19 cellular contexts compared by ENCODE assay signal in genomic region chr20:40073535-40074111, GRCh38.
A peak's percentile ranks its signal among the peaks of the same experiment; 100 is the strongest.
DNase-seq lines count a peak whose midpoint lies in the region; ATAC-seq and TF ChIP-seq lines count a peak whose summit lies in the region.
"Had no signal": no experiment of that assay in that cellular context is flagged by ENCODE, and none has a peak within 500 bp of the region (broad histone marks: within the 10 kb centered on the region; RNA-seq: fewer than 3 reads in every experiment).

No MANE protein-coding gene starts in this region.

- peaks cover 20% of the 10 kb centered on the region; the same call in 2 of the 3 replicates for H3K9me3 Mint-ChIP-seq in GM23338
- H3K9me3 Mint-ChIP-seq in neural progenitor cell, result peaks cover 3% of the 10 kb centered on the region
- H3K9me3 Mint-ChIP-seq: type B pancreatic cell had no signal

- intact Hi-C loops in PC-9 (cut with micrococcal nuclease; ENCODE audit: unreplicated experiment), result no loop called here

- H4K20me1 ChIP-seq in GM23338 (replicated peaks; ENCODE audit: insufficient read depth), result no peaks in the 10 kb centered on the region
- H4K20me1 ChIP-seq in neural progenitor cell (ENCODE audit: low read depth), result no peaks in the 10 kb centered on the region
- no peaks in the 10 kb centered on the region for H4K20me1 ChIP-seq in PC-9 (ENCODE audit: insufficient read depth)

- H3K36me3 Mint-ChIP-seq in GM23338 (ENCODE audit: low read depth) (peaks cover 25% of the 10 kb centered on the region), neural progenitor cell (no peaks in the 10 kb centered on the region)
- H3K36me3 Mint-ChIP-seq: activated CD8-positive, alpha-beta memory T cell treated with anti-CD3 and anti-CD28 coated beads, Interleukin-2, amount 10 ng/mL, durations not matched to agents 7 days and 5 days; type B pancreatic cell had no signal

- H3K79me2 ChIP-seq in GM23338 (replicated peaks; ENCODE audit: insufficient read depth) (no peaks in the 10 kb centered on the region), neural progenitor cell (ENCODE audit: low read depth) (no peaks in the 10 kb centered on the region), PC-9 (ENCODE audit: low read depth) (no peaks in the 10 kb centered on the region)

- peaks cover 8% of the 10 kb centered on the region; the same call in 1 of the 2 replicates for H3K9me2 ChIP-seq in GM23338 (ENCODE audit: insufficient read depth)
- H3K9me2 ChIP-seq in PC-9 (ENCODE audit: insufficient read depth), result no peaks in the 10 kb centered on the region

- DNase-seq in GM23338 (ENCODE audit: low spot score) (peak; percentile 73), NCI-H82 (lab: John Stamatoyannopoulos, UW) (peak; percentile 58), fibroblast of gingiva (ENCODE audit: low read depth) (peak; percentile 27), neural progenitor cell (ENCODE audit: low spot score) (peak; percentile 2), NCI-H524 treated with DMSO at 0.1 percent for 48 hours (lab: John Stamatoyannopoulos, UW) (no peak), PC-9 (no peak)
- no peak for DNase-seq in stimulated activated naive CD8-positive, alpha-beta T cell treated with anti-CD3 and anti-CD28 coated beads, Interleukin-15, Interleukin-2, amounts not matched to agents 100 U/mL and 50 U/mL, for 24 hours
- DNase-seq: activated CD4-positive, alpha-beta T cell treated with anti-CD3 and anti-CD28 coated beads for 48 hours; activated CD8-positive, alpha-beta memory T cell treated with anti-CD3 and anti-CD28 coated beads, Interleukin-2, amount 10 ng/mL, durations not matched to agents 7 days and 5 days; DND-41; NCI-H1417 treated with DMSO at 0.1 percent for 48 hours; NK-92 treated with Interleukin-12 subunit alpha and Interleukin-12 subunit beta, amount 100 ng/mL, for 24 hours; nucleus accumbens; retina; RPMI8226; stimulated activated naive CD4-positive, alpha-beta T cell had no signal

- H2AFZ ChIP-seq in GM23338, result no peak overlapping the region
- H2AFZ ChIP-seq in neural progenitor cell (replicated peaks), result peak overlapping the region; percentile 45
- no peak overlapping the region for H2AFZ ChIP-seq in PC-9

- H3K4me3 Mint-ChIP-seq in GM23338, result peak overlapping the region; percentile 35; the same call in 2 of the 3 replicates
- H3K4me3 Mint-ChIP-seq in neural progenitor cell, result no peak overlapping the region
- H3K4me3 Mint-ChIP-seq: activated CD8-positive, alpha-beta memory T cell treated with anti-CD3 and anti-CD28 coated beads, Interleukin-2, amount 10 ng/mL, durations not matched to agents 7 days and 5 days; dendritic cell treated with granulocyte-macrophage colony-stimulating factor and Interleukin-4, amounts not matched to agents 40 ng/mL and 50 ng/mL, for 4 days; type B pancreatic cell had no signal

- POLR2A ChIA-PET in PC-9 (lab: Charles Lee; ENCODE audit: unreplicated experiment), result no interaction called here

- H3K27me3 Mint-ChIP-seq in GM23338 (ENCODE audit: insufficient read depth, low read depth, poor library complexity), result peaks cover 1% of the 10 kb centered on the region
- peaks cover 3% of the 10 kb centered on the region for H3K27me3 Mint-ChIP-seq in neural progenitor cell (ENCODE audit: insufficient read depth, low read depth)
- H3K27me3 Mint-ChIP-seq: activated CD8-positive, alpha-beta memory T cell treated with anti-CD3 and anti-CD28 coated beads, Interleukin-2, amount 10 ng/mL, durations not matched to agents 7 days and 5 days; dendritic cell treated with granulocyte-macrophage colony-stimulating factor and Interleukin-4, amounts not matched to agents 40 ng/mL and 50 ng/mL, for 4 days had no signal

- H3F3A ChIP-seq in GM23338 (replicated peaks; ENCODE audit: low read depth), result no peaks in the 10 kb centered on the region
- no peaks in the 10 kb centered on the region for H3F3A ChIP-seq in neural progenitor cell (ENCODE audit: low read depth)
- H3F3A ChIP-seq in PC-9 (ENCODE audit: insufficient read depth, low read depth), result no peaks in the 10 kb centered on the region

- H3K4me1 Mint-ChIP-seq in GM23338 (peaks cover 40% of the 10 kb centered on the region), neural progenitor cell (no peaks in the 10 kb centered on the region)
- H3K4me1 Mint-ChIP-seq: activated CD8-positive, alpha-beta memory T cell treated with anti-CD3 and anti-CD28 coated beads, Interleukin-2, amount 10 ng/mL, durations not matched to agents 7 days and 5 days had no signal

- H3K27me3 ChIP-seq in GM23338 (ENCODE audit: insufficient read depth) (no peaks in the 10 kb centered on the region), neural progenitor cell (no peaks in the 10 kb centered on the region), PC-9 (ENCODE audit: insufficient read depth, low read depth) (no peaks in the 10 kb centered on the region)

- H3K4me2 ChIP-seq in GM23338 (peak overlapping the region; percentile 5), neural progenitor cell (no peak overlapping the region), PC-9 (no peak overlapping the region)

- H3K4me1 ChIP-seq in GM23338 (ENCODE audit: insufficient read depth) (peaks cover 14% of the 10 kb centered on the region), neural progenitor cell (no peaks in the 10 kb centered on the region), PC-9 (replicated peaks; ENCODE audit: insufficient read depth) (no peaks in the 10 kb centered on the region)

- H3K4me3 ChIP-seq in GM23338 (no peak overlapping the region), neural progenitor cell (no peak overlapping the region), PC-9 (no peak overlapping the region)

- BruUV-seq in PC-9 (replicated peaks; lab: Mats Ljungman, UMichigan), result no TSS peak

- H3K9me3 ChIP-seq in neural progenitor cell (ENCODE audit: low read depth) (no peaks in the 10 kb centered on the region), PC-9 (ENCODE audit: insufficient read depth, low read depth) (no peaks in the 10 kb centered on the region)

- H3K27ac Mint-ChIP-seq in GM23338, result peak overlapping the region; percentile 95
- no peak overlapping the region for H3K27ac Mint-ChIP-seq in neural progenitor cell
- H3K27ac Mint-ChIP-seq: activated CD8-positive, alpha-beta memory T cell treated with anti-CD3 and anti-CD28 coated beads, Interleukin-2, amount 10 ng/mL, durations not matched to agents 7 days and 5 days; dendritic cell treated with granulocyte-macrophage colony-stimulating factor and Interleukin-4, amounts not matched to agents 40 ng/mL and 50 ng/mL, for 4 days; type B pancreatic cell had no signal

- CTCF ChIA-PET in PC-9 (lab: Charles Lee), result no interaction called here

- H3K9ac ChIP-seq in neural progenitor cell, result no peak overlapping the region

- H3K27ac ChIP-seq in GM23338 (ENCODE audit: low read depth) (peak overlapping the region; percentile 69; the same call in 1 of the 2 replicates), neural progenitor cell (no peak overlapping the region), PC-9 (no peak overlapping the region)

- TF ChIP-seq CTCF in GM23338 (conservative IDR thresholded peaks at IDR 0.05; ENCODE audit: low read depth in 2 of 2) (no peak), neural progenitor cell (IDR thresholded peaks at IDR 0.05) (no peak), PC-9 (conservative IDR thresholded peaks at IDR 0.05) (no peak)

- H3K36me3 ChIP-seq in GM23338 (ENCODE audit: insufficient read depth) (no peaks in the 10 kb centered on the region), neural progenitor cell (no peaks in the 10 kb centered on the region), PC-9 (ENCODE audit: low read depth) (no peaks in the 10 kb centered on the region)

- ATAC-seq in GM23338, result peak; percentile 96
- no peak for ATAC-seq in GM19324 (IDR thresholded peaks at IDR 0.05; ENCODE audit: low FRiP score, unreplicated experiment)
- ATAC-seq in stimulated activated naive CD8-positive, alpha-beta T cell treated with anti-CD3 and anti-CD28 coated beads, Interleukin-15, Interleukin-2, amounts not matched to agents 100 U/mL and 50 U/mL, for 24 hours, result no peak
- ATAC-seq: activated CD8-positive, alpha-beta memory T cell treated with anti-CD3 and anti-CD28 coated beads, Interleukin-2, amount 10 ng/mL, durations not matched to agents 7 days and 5 days had no signal

Comparison
In these comparisons a context has a peak if more than half of its experiments do, and no peak if none do; other contexts are left out.
1. DNase-seq: peak in GM23338 (single experiment), NCI-H82 (single experiment), fibroblast of gingiva (single experiment) and neural progenitor cell (single experiment); none in NCI-H524 treated with DMSO at 0.1 percent for 48 hours (single experiment), stimulated activated naive CD8-positive, alpha-beta T cell treated with anti-CD3 and anti-CD28 coated beads, Interleukin-15, Interleukin-2, amounts not matched to agents 100 U/mL and 50 U/mL, for 24 hours (single experiment) and PC-9 (0 of 2).